ENCODE assay signal across 25 cellular contexts in genomic region chr10:61175331-61175730, GRCh38.
DNase-seq lines count a peak whose midpoint lies in the region; ATAC-seq and TF ChIP-seq lines count a peak whose summit lies in the region.
"Had no signal": no experiment of that assay in that cellular context is flagged by ENCODE, and none has a peak within 500 bp of the region (broad histone marks: within the 10 kb centered on the region; RNA-seq: fewer than 3 reads in every experiment).

No MANE protein-coding gene starts in this region.

- in situ Hi-C loops in GM13977 (cut with MboI; ENCODE audit: low pct_unique_long_range_greater_than_20kb, low sequenced_read_pairs, unreplicated experiment), result no loop called here

- H3K9me3 ChIP-seq in left ventricle myocardium inferior (replicated peaks), result no peaks in the 10 kb centered on the region
- no peaks in the 10 kb centered on the region for H3K9me3 ChIP-seq in uterus
- H3K9me3 ChIP-seq: BLaER1 treated with 17β-estradiol and CSF1 and Interleukin-3, amounts not matched to agents 10 nM and 100 nM; body of pancreas; Peyer's patch; thyroid gland had no signal

- H3K36me3 ChIP-seq in left ventricle myocardium inferior (no peaks in the 10 kb centered on the region), uterus (no peaks in the 10 kb centered on the region)
- H3K36me3 ChIP-seq: BLaER1 treated with 17β-estradiol and CSF1 and Interleukin-3, amounts not matched to agents 10 nM and 100 nM; Peyer's patch; thyroid gland had no signal

- ATAC-seq in GM19467 (IDR thresholded peaks at IDR 0.05; ENCODE audit: unreplicated experiment), result no peak
- ATAC-seq: activated CD8-positive, alpha-beta memory T cell treated with anti-CD3 and anti-CD28 coated beads, Interleukin-2, amount 10 ng/mL, durations not matched to agents 7 days and 5 days; activated T-helper 17 cell treated with anti-CD3 and anti-CD28 coated beads, Interleukin-2, amount 50 U/mL, for 72 hours; body of pancreas; stimulated activated naive CD8-positive, alpha-beta T cell treated with anti-CD3 and anti-CD28 coated beads, Interleukin-15, Interleukin-2, amounts not matched to agents 100 U/mL and 50 U/mL, for 24 hours; T-helper 17 cell had no signal

- TF ChIP-seq POLR2A in uterus (IDR thresholded peaks at IDR 0.05), result no peak

- intact Hi-C loops in left ventricle myocardium inferior (cut with micrococcal nuclease) (no loop called here), uterus (cut with DNase I; ENCODE audit: low total_unique reads) (no loop called here)

- TF ChIP-seq CTCF in left ventricle myocardium inferior (IDR thresholded peaks at IDR 0.05; ENCODE audit: borderline replicate concordance) (no peak), uterus (IDR thresholded peaks at IDR 0.05) (no peak), GM13977 (IDR thresholded peaks at IDR 0.05; ENCODE audit: extremely low read depth, insufficient read depth, missing control alignments) (no peak)

- H3K4me1 ChIP-seq in left ventricle myocardium inferior (peaks cover 28% of the 10 kb centered on the region), uterus (no peaks in the 10 kb centered on the region)
- H3K4me1 ChIP-seq: BLaER1 treated with 17β-estradiol and CSF1 and Interleukin-3, amounts not matched to agents 10 nM and 100 nM; Peyer's patch; thyroid gland had no signal

- DNase-seq in NCI-H2171 treated with DMSO at 0.1 percent for 48 hours (lab: John Stamatoyannopoulos, UW), result peak; percentile 2
- no peak for DNase-seq in NCI-H2171 (lab: John Stamatoyannopoulos, UW)
- DNase-seq in dedifferentiated amniotic fluid mesenchymal stem cell (ENCODE audit: extremely low spot score), result peak; percentile 81
- DNase-seq in left ventricle myocardium inferior, result no peak
- no peak for DNase-seq in uterus
- no peak for DNase-seq in GM13977 (ENCODE audit: low spot score)
- DNase-seq in NCI-H526 (lab: John Stamatoyannopoulos, UW), result no peak
- DNase-seq: activated CD4-positive, alpha-beta T cell treated with anti-CD3 and anti-CD28 coated beads for 48 hours; activated CD8-positive, alpha-beta memory T cell treated with anti-CD3 and anti-CD28 coated beads, Interleukin-2, amount 10 ng/mL, durations not matched to agents 7 days and 5 days; activated naive CD8-positive, alpha-beta T cell treated with anti-CD3 and anti-CD28 coated beads for 36 hours; body of pancreas; DND-41; endodermal cell; NCI-H1092 treated with DMSO at 0.1 percent for 48 hours; NCI-H510A treated with DMSO at 0.1 percent for 48 hours; Peyer's patch; stimulated activated CD4-positive, alpha-beta T cell treated with anti-CD3 and anti-CD28 coated beads, Interleukin-12 subunit alpha, Interleukin-12 subunit beta, amount 100 ng/mL, for 4 hours; stimulated activated CD4-positive, alpha-beta T cell treated with anti-CD3 and anti-CD28 coated beads, Interleukin-4, amount 100 ng/mL, for 4 hours; stimulated activated naive CD8-positive, alpha-beta T cell treated with anti-CD3 and anti-CD28 coated beads, Interleukin-15, Interleukin-2, amounts not matched to agents 100 U/mL and 50 U/mL, for 24 hours; T-helper 17 cell; thyroid gland had no signal

- H3K27me3 ChIP-seq in left ventricle myocardium inferior (ENCODE audit: low read depth), result no peaks in the 10 kb centered on the region
- H3K27me3 ChIP-seq in uterus, result no peaks in the 10 kb centered on the region
- H3K27me3 ChIP-seq: BLaER1 treated with 17β-estradiol and CSF1 and Interleukin-3, amounts not matched to agents 10 nM and 100 nM; body of pancreas; Peyer's patch; thyroid gland had no signal

- H3K27ac ChIP-seq in left ventricle myocardium inferior (replicated peaks), result peak overlapping the region; percentile 58
- peak overlapping the region; percentile 54 to 55 for H3K27ac ChIP-seq in uterus
- H3K27ac ChIP-seq: 22Rv1; BLaER1 treated with 17β-estradiol and CSF1 and Interleukin-3, amounts not matched to agents 10 nM and 100 nM; body of pancreas; thyroid gland had no signal

- H3K4me3 ChIP-seq in left ventricle myocardium inferior (no peak overlapping the region), uterus (no peak overlapping the region)
- H3K4me3 ChIP-seq: BLaER1 treated with 17β-estradiol and CSF1 and Interleukin-3, amounts not matched to agents 10 nM and 100 nM; body of pancreas; Peyer's patch; thyroid gland had no signal

Comparison
In these comparisons a context has a peak if more than half of its experiments do, and no peak if none do; other contexts are left out.
1. DNase-seq: peak in NCI-H2171 treated with DMSO at 0.1 percent for 48 hours (single experiment) and dedifferentiated amniotic fluid mesenchymal stem cell (single experiment); none in NCI-H2171 (single experiment), left ventricle myocardium inferior (single experiment), uterus (0 of 2), GM13977 (single experiment) and NCI-H526 (0 of 2).